ENCODE assay signal across 13 cellular contexts in the genomic region with DNA sequence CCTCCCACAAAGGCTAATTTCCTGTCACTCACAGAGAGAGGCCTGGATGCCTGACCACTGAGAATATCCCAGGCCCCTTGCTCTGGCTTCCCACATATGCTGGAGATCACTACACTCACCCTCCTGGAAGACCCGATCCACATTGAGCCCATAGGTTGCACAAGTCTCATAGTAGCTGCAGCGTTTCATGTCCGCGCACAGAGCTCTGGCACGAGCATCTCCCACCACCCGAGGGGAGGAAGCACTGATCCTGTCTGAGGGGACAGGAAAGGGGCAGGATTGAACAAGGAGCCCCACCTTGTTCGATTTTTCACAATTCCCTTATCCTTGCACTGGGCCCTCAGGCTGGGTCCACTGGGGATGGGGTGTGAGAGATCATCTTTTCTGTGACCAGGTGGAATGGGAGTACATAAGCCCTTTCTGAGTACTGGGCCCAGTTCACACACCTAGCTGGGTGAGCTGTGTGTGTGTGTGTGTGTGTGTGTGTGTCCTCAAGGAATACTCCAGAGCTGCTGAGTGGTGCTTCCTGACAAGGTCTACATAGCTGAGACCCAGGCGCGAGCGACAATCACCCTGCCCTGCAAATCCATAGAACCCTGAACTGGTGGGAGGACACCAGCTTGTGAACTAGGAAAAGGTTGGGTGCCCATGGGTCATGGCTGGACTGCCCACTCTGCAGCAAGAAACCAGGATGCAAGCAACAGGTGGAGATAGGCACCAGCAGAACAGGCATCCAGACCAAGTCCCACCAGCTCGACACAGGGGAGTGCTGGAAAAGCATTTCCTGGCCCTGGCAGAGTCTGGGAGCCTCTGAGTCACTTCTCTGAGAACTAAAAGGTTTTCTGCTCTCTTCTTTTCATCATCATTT.
"Had no signal": no experiment of that assay in that cellular context is flagged by ENCODE, and none has a peak within 500 bp of the region (broad histone marks: within the 10 kb centered on the region; RNA-seq: fewer than 3 reads in every experiment).

No MANE protein-coding gene starts in this region.

- H3K36me3 ChIP-seq: right atrium auricular region, suprapubic skin had no signal

- H3K27ac Mint-ChIP-seq: activated naive CD4-positive, alpha-beta T cell treated with anti-CD3 and anti-CD28 coated beads for 36 hours; mesothelial cell of epicardium; stimulated activated memory B cell treated with anti-CD40 and anti-IgM and Interleukin-4, amounts not matched to agents 10 μg/mL and 1 μg/mL and 100 μg/mL, for 72 hours; type B pancreatic cell had no signal

- H3K9me3 Mint-ChIP-seq: activated naive CD4-positive, alpha-beta T cell treated with anti-CD3 and anti-CD28 coated beads for 36 hours; mesothelial cell of epicardium; stimulated activated memory B cell treated with anti-CD40 and anti-IgM and Interleukin-4, amounts not matched to agents 10 μg/mL and 1 μg/mL and 100 μg/mL, for 72 hours; type B pancreatic cell had no signal

- H3K4me3 Mint-ChIP-seq: activated naive CD4-positive, alpha-beta T cell treated with anti-CD3 and anti-CD28 coated beads for 36 hours; mesothelial cell of epicardium; stimulated activated memory B cell treated with anti-CD40 and anti-IgM and Interleukin-4, amounts not matched to agents 10 μg/mL and 1 μg/mL and 100 μg/mL, for 72 hours; type B pancreatic cell had no signal

- DNase-seq: activated CD4-positive, CD25-positive, alpha-beta regulatory T cell treated with anti-CD3 and anti-CD28 coated beads, Interleukin-2, amount 50 U/mL, for 72 hours; activated naive CD4-positive, alpha-beta T cell treated with anti-CD3 and anti-CD28 coated beads for 36 hours; activated T-cell treated with anti-CD3 and anti-CD28 coated beads, Interleukin-2, amount 50 U/mL, for 1 hour; amygdala; left cardiac atrium; lower lobe of right lung; T-helper 9 cell had no signal

- ATAC-seq: esophagus mucosa; left cardiac atrium; lower lobe of right lung; stimulated activated memory B cell treated with anti-CD40 and anti-IgM and Interleukin-4, amounts not matched to agents 10 μg/mL and 1 μg/mL and 100 μg/mL, for 72 hours had no signal

- H3K27me3 Mint-ChIP-seq: stimulated activated memory B cell treated with anti-CD40 and anti-IgM and Interleukin-4, amounts not matched to agents 10 μg/mL and 1 μg/mL and 100 μg/mL, for 72 hours had no signal

- H3K4me3 ChIP-seq: lower lobe of right lung, right atrium auricular region, suprapubic skin had no signal

- H3K9me3 ChIP-seq: lower lobe of right lung, right atrium auricular region, suprapubic skin had no signal

- H3K27ac ChIP-seq: lower lobe of right lung, right atrium auricular region, suprapubic skin had no signal

- H3K36me3 Mint-ChIP-seq: mesothelial cell of epicardium had no signal
